Comparison of ENCODE assay signal across 17 cellular contexts in the genomic region with DNA sequence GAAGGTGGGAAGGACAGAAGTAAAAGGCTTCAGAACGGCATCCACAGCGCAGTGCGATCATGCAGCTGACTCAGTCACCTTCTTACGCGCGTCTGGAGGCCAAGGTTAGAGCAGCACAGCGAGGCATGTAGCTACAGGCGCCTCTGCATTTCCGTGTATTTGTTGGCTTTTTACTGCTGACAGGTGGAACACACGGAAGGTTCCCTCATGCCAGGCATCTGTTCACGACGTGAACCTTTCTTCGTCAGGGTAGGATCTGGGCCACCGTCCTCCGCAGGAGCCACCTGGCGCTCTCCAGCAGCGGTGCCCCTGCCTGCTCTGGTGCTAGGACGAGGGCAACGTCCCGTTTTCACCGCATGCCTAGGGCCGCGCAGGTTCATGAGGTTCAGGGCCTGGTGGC. TPM values are rescaled to one million over a fixed set of nuclear protein-coding genes. Genes with fewer than 3 reads are reported as not detected.
DNase-seq lines count a peak whose midpoint lies in the region; ATAC-seq and TF ChIP-seq lines count a peak whose summit lies in the region.
"Had no signal": no experiment of that assay in that cellular context is flagged by ENCODE, and none has a peak within 500 bp of the region (broad histone marks: within the 10 kb centered on the region; RNA-seq: fewer than 3 reads in every experiment).

No MANE protein-coding gene starts in this region.

- TF ChIP-seq EP300 in sigmoid colon (IDR thresholded peaks at IDR 0.05): no peak

- H3K9me3 Mint-ChIP-seq in mesothelial cell of epicardium: no peaks in the 10 kb centered on the region

- H3K4me3 ChIP-seq in sigmoid colon: no peak overlapping the region
- H3K4me3 ChIP-seq: cardiac muscle cell had no signal

- peak; percentile 56 for DNase-seq in DMS153 treated with DMSO at 0.1 percent for 48 hours (lab: John Stamatoyannopoulos, UW; ENCODE audit: unreplicated experiment)
- DNase-seq in sigmoid colon: no peak
- DNase-seq in stimulated activated CD4-positive, alpha-beta T cell treated with anti-CD3 and anti-CD28 coated beads, Interleukin-4, amount 100 ng/mL, for 1 hour: no peak
- DNase-seq in middle frontal gyrus (ENCODE audit: extremely low spot score, low spot score): no peak
- DNase-seq in NCI-H774 (lab: John Stamatoyannopoulos, UW): no peak
- DNase-seq in mesothelial cell of epicardium (ENCODE audit: low spot score in 2 of 2, unreplicated experiment in 2 of 2): no peak
- DNase-seq: activated naive CD4-positive, alpha-beta T cell treated with Interleukin-2 at 50 U/mL for 16 hours; DMS53; NCI-H1694 treated with DMSO at 0.1 percent for 48 hours; NCI-H524 had no signal

- H3K4me1 Mint-ChIP-seq in mesothelial cell of epicardium: peaks cover 8% of the 10 kb centered on the region

- TF ChIP-seq CTCF in VCaP (conservative IDR thresholded peaks at IDR 0.05) (no peak), sigmoid colon (IDR thresholded peaks at IDR 0.05) (no peak), mesothelial cell of epicardium (IDR thresholded peaks at IDR 0.05; ENCODE audit: unreplicated experiment) (no peak)

- intact Hi-C loops in sigmoid colon (cut with DNase I): no loop called here

- H3K27ac Mint-ChIP-seq in mesothelial cell of epicardium: no peak overlapping the region
- H3K27ac Mint-ChIP-seq: B cell had no signal

- H3K36me3 Mint-ChIP-seq in mesothelial cell of epicardium: peaks cover 14% of the 10 kb centered on the region

- TF ChIP-seq POLR2A in sigmoid colon (IDR thresholded peaks at IDR 0.05): no peak

- H3K27me3 ChIP-seq in sigmoid colon: no peaks in the 10 kb centered on the region
- H3K27me3 ChIP-seq: cardiac muscle cell had no signal

- WGBS in sigmoid colon, 2 donors: 91 to 93% methylated on average over 23 of the region's 23 CpGs

- H3K9me3 ChIP-seq in sigmoid colon: no peaks in the 10 kb centered on the region

- ATAC-seq in esophagus mucosa: peak; percentile 83
- ATAC-seq: Panc1 had no signal

- H3K4me3 Mint-ChIP-seq in mesothelial cell of epicardium: no peak overlapping the region
- H3K4me3 Mint-ChIP-seq: B cell had no signal

- peaks cover 0 to 36% (median 17%) of the 10 kb centered on the region in 4 donors for H3K36me3 ChIP-seq in sigmoid colon
- H3K36me3 ChIP-seq: cardiac muscle cell had no signal

- H3K27me3 Mint-ChIP-seq in mesothelial cell of epicardium (ENCODE audit: low read depth): no peaks in the 10 kb centered on the region
- H3K27me3 Mint-ChIP-seq: B cell had no signal

- H3K27ac ChIP-seq in VCaP (peak overlapping the region; percentile 72), sigmoid colon (peak overlapping the region in 3 of 4 donors; percentile 25 to 85 (median 45))
- H3K27ac ChIP-seq: cardiac muscle cell had no signal

- H3K4me1 ChIP-seq in sigmoid colon: peaks cover 0 to 56% (median 51%) of the 10 kb centered on the region in 4 donors

RNA-seq across cellular contexts. Expression of a gene that starts 15.3 kb away (rescaled TPM):
- total RNA-seq in esophagus mucosa: 2.8 TPM
- total RNA-seq in sigmoid colon: 10 to 100 TPM; 38.0 to 46.0 (median 42.3) TPM
- polyA plus RNA-seq in sigmoid colon: 10 to 100 TPM in 2 of 3 donors, 1 to 10 TPM in 1; 2.5 to 16.2 (median 15.7) TPM
- total RNA-seq in mesothelial cell of epicardium: 6.6 to 7.7 TPM (median 6.9 TPM) in 3 replicates

RNA-seq across cellular contexts. Expression of a gene that starts 55.6 kb away (rescaled TPM):
- total RNA-seq in esophagus mucosa (21.3 TPM), sigmoid colon (10 to 100 TPM; 12.5 to 31.3 (median 18.1) TPM), mesothelial cell of epicardium (66.7 to 70.2 TPM (median 69.8 TPM) in 3 replicates)
- polyA plus RNA-seq in sigmoid colon: 10 to 100 TPM; 10.4 to 60.3 (median 12.0) TPM

RNA-seq across cellular contexts. Expression of a gene that starts 60.0 kb away (rescaled TPM):
- total RNA-seq in esophagus mucosa (not detected), sigmoid colon (not detected), mesothelial cell of epicardium (not detected in 3 replicates)
- not detected for polyA plus RNA-seq in sigmoid colon
- total RNA-seq: B cell, kidney epithelial cell, pulmonary artery endothelial cell had no signal
- polyA plus RNA-seq: cardiac muscle cell had no signal
